9 cellular contexts compared by ENCODE assay signal in genomic region chr7:40717242-40717641, GRCh38.
A peak's percentile ranks its signal among the peaks of the same experiment; 100 is the strongest.
DNase-seq lines count a peak whose midpoint lies in the region; ATAC-seq and TF ChIP-seq lines count a peak whose summit lies in the region.
"Had no signal": no experiment of that assay in that cellular context is flagged by ENCODE, and none has a peak within 500 bp of the region (broad histone marks: within the 10 kb centered on the region; RNA-seq: fewer than 3 reads in every experiment).

No MANE protein-coding gene starts in this region.

- H3K36me3 ChIP-seq in breast epithelium = no peaks in the 10 kb centered on the region

- H3K27me3 ChIP-seq in breast epithelium = no peaks in the 10 kb centered on the region

- H3K27ac ChIP-seq in breast epithelium = no peak overlapping the region
- H3K27ac ChIP-seq: C4-2B had no signal

- no peak overlapping the region for H3K4me3 ChIP-seq in breast epithelium
- no peak overlapping the region for H3K4me3 ChIP-seq in lower leg skin (ENCODE audit: low read depth, poor library complexity, severe bottlenecking)

- intact Hi-C loops in breast epithelium (cut with DNase I; ENCODE audit: low total_unique reads) = no loop called here
- intact Hi-C loops in lower leg skin (cut with DNase I; ENCODE audit: low total_unique reads) = no loop called here

- H3K9me3 ChIP-seq in breast epithelium = no peaks in the 10 kb centered on the region

- TF ChIP-seq POLR2A in breast epithelium (IDR thresholded peaks at IDR 0.05) (no peak), lower leg skin (IDR thresholded peaks at IDR 0.05) (no peak)

- peak; percentile 45 for DNase-seq in NCI-H82 (lab: John Stamatoyannopoulos, UW)
- no peak for DNase-seq in NCI-H82 treated with DMSO at 0.1 percent for 48 hours (lab: John Stamatoyannopoulos, UW; ENCODE audit: unreplicated experiment)
- peak; percentile 4 for DNase-seq in NCI-H524 treated with DMSO at 0.1 percent for 48 hours (lab: John Stamatoyannopoulos, UW)
- DNase-seq in breast epithelium (ENCODE audit: low spot score in 2 of 2) = peak; percentile 47 to 52
- DNase-seq in lower leg skin (ENCODE audit: low spot score in 2 of 2) = peak; percentile 81 to 92
- no peak for DNase-seq in Kasumi-1 (lab: John Stamatoyannopoulos, UW)

- 15 to 20% methylated on average over 9 of the region's 9 CpGs for WGBS in lower leg skin, 2 donors

- TF ChIP-seq CTCF in breast epithelium (IDR thresholded peaks at IDR 0.05) = no peak
- TF ChIP-seq CTCF in lower leg skin (IDR thresholded peaks at IDR 0.05) = no peak

- ATAC-seq in HG02642 (IDR thresholded peaks at IDR 0.05; ENCODE audit: poor library complexity, unreplicated experiment) = peak; percentile 82
- ATAC-seq in HG03565 (IDR thresholded peaks at IDR 0.05; ENCODE audit: unreplicated experiment) = no peak

- no peaks in the 10 kb centered on the region for H3K4me1 ChIP-seq in breast epithelium

Comparison
In these comparisons a context has a peak if more than half of its experiments do, and no peak if none do; other contexts are left out.
1. DNase-seq: peak in NCI-H82 (single experiment), NCI-H524 treated with DMSO at 0.1 percent for 48 hours (single experiment), breast epithelium (2 of 2) and lower leg skin (2 of 2); none in NCI-H82 treated with DMSO at 0.1 percent for 48 hours (single experiment) and Kasumi-1 (0 of 2).